ENCODE assay signal across 8 cellular contexts in genomic region chr1:92961131-92961895, GRCh38. TPM values are rescaled to one million over a fixed set of nuclear protein-coding genes. Genes with fewer than 3 reads are reported as not detected.
DNase-seq lines count a peak whose midpoint lies in the region; ATAC-seq and TF ChIP-seq lines count a peak whose summit lies in the region.

Gene DIPK1A, minus strand, starts transcription at chr1:92961462. Its CDS starts 33 bp downstream, at chr1:92961429.

- peak; percentile 32 for ATAC-seq in HG03025 (IDR thresholded peaks at IDR 0.05; ENCODE audit: low FRiP score, unreplicated experiment)
- ATAC-seq in left lobe of liver, result peak; percentile 78

- no peak for TF ChIP-seq CTCF in choroid plexus epithelial cell (conservative IDR thresholded peaks at IDR 0.05; ENCODE audit: low read depth, low read length)

- peak; percentile 26 for DNase-seq in SIG-M5 treated with dmso at 0.1 percent for 504 hours (lab: John Stamatoyannopoulos, UW; ENCODE audit: unreplicated experiment)
- no peak for DNase-seq in SIG-M5 (lab: John Stamatoyannopoulos, UW)
- DNase-seq in NCI-H2227 treated with DMSO at 0.1 percent for 48 hours (lab: John Stamatoyannopoulos, UW), result peak; percentile 73
- peak; percentile 44 to 47 for DNase-seq in activated CD4-positive, alpha-beta T cell treated with anti-CD3 and anti-CD28 coated beads for 24 hours (ENCODE audit: low read depth in 2 of 2)
- DNase-seq in choroid plexus epithelial cell (ENCODE audit: low read depth), result peak; percentile 78
- peak; percentile 81 for DNase-seq in left lobe of liver (ENCODE audit: low spot score)
- peak; percentile 64 for DNase-seq in stimulated activated CD4-positive, alpha-beta T cell treated with anti-CD3 and anti-CD28 coated beads, Interleukin-2, amount 100 ng/mL, for 4 hours (ENCODE audit: low read depth)

- peak within 1 kb of the TSS; percentile 66 for H3K4me3 ChIP-seq in choroid plexus epithelial cell (ENCODE audit: low read depth, low read length)

RNA-seq across cellular contexts. Expression of gene DIPK1A, which starts in this region (rescaled TPM):
- 10.7 TPM for total RNA-seq in left lobe of liver
